1 cellular context compared by ENCODE assay signal in genomic region chr5:173456751-173457171, GRCh38.
TF ChIP-seq lines count a peak whose summit lies in the region.

No MANE protein-coding gene starts in this region.

TF ChIP-seq in A549, 52 proteins besides CTCF, POLR2A, EP300 and RAD21 (continued from another document):
- no peak for TF ChIP-seq MAX (IDR thresholded peaks at IDR 0.05)
- TF ChIP-seq BCL3 (IDR thresholded peaks at IDR 0.05) = no peak
- TF ChIP-seq ESRRA (IDR thresholded peaks at IDR 0.05; ENCODE audit: borderline replicate concordance, low read length) = no peak
- TF ChIP-seq ZFP36 (IDR thresholded peaks at IDR 0.05; ENCODE audit: borderline replicate concordance, partially characterized antibody) = no peak
- TF ChIP-seq CBX2 (IDR thresholded peaks at IDR 0.05; ENCODE audit: borderline replicate concordance, low read depth) = no peak
- no peak for TF ChIP-seq KDM1A (IDR thresholded peaks at IDR 0.05; ENCODE audit: low read depth)
TF ChIP-seq in A549: peak in this region for 0.
